12 cellular contexts compared by ENCODE assay signal in genomic region chr9:33820231-33820745, GRCh38. TPM values are rescaled to one million over a fixed set of nuclear protein-coding genes. Genes with fewer than 3 reads are reported as not detected.
A peak's percentile ranks its signal among the peaks of the same experiment; 100 is the strongest.
DNase-seq lines count a peak whose midpoint lies in the region; ATAC-seq, FAIRE-seq and TF ChIP-seq lines count a peak whose summit lies in the region.
"Had no signal": no experiment of that assay in that cellular context is flagged by ENCODE, and none has a peak within 500 bp of the region (broad histone marks: within the 10 kb centered on the region; RNA-seq: fewer than 3 reads in every experiment).

No MANE protein-coding gene starts in this region.

- in situ Hi-C loops in HepG2 (cut with HindIII; ENCODE audit: extremely low pct_ligation_motif_present, low pct_unique_long_range_greater_than_20kb) (no loop called here), GM12878 (cut with MboI) (no loop called here)

- CTCF ChIA-PET in HepG2 (lab: Yijun Ruan, JAX; ENCODE audit: low intra/inter-chr PET ratio, low total read pairs) (no interaction called here), GM12878 (lab: Yijun Ruan, JAX) (interaction anchor here (0.7 kb wide), 1 partner anchor 83 kb away, joined by 3 read pairs; no protein-coding TSS in a partner anchor)

- TF ChIP-seq CTCF in HepG2 (CRISPR knock-in tag; IDR thresholded peaks at IDR 0.05) (no peak), right lobe of liver (IDR thresholded peaks at IDR 0.05) (no peak), GM12878 (IDR thresholded peaks at IDR 0.05 in 2 of 3, conservative IDR thresholded peaks at IDR 0.05 in 1 of 3; ENCODE audit: control insufficient read depth in 2 of 3, extremely low read depth in 1 of 3, insufficient read depth in 1 of 3, low read depth in 3 of 3, low read length in 3 of 3) (no peak), uterus (IDR thresholded peaks at IDR 0.05) (no peak)

- SMC1A ChIA-PET in GM12878 (lab: Charles Lee; ENCODE audit: uncharacterized antibody, unreplicated experiment), result interaction anchor here (0.8 to 1.4 kb wide), 3 partner anchors 14 to 254 kb away, joined by 4 to 5 read pairs (median 4); no protein-coding TSS in a partner anchor

- no peaks in the 10 kb centered on the region; a peak in 1 of 5 replicates for H3K27me3 ChIP-seq in HepG2 (ENCODE audit: control insufficient read depth in 1 of 2, insufficient read depth in 2 of 2, low read length in 2 of 2)
- no peaks in the 10 kb centered on the region for H3K27me3 ChIP-seq in right lobe of liver
- no peaks in the 10 kb centered on the region for H3K27me3 ChIP-seq in GM12878 (replicated peaks in 1 of 2; ENCODE audit: control insufficient read depth in 2 of 2, insufficient read depth in 2 of 2, low read length in 1 of 2)
- H3K27me3 ChIP-seq in uterus, result no peaks in the 10 kb centered on the region

- TF ChIP-seq RAD21 in HepG2 (CRISPR knock-in tag; IDR thresholded peaks at IDR 0.05) (no peak), GM12878 (IDR thresholded peaks at IDR 0.05; ENCODE audit: insufficient read depth, low read depth, low read length) (no peak)

- H3K4me3 ChIP-seq in HepG2 (replicated peaks in 1 of 3; ENCODE audit: insufficient read depth in 1 of 3, low read depth in 2 of 3, low read length in 3 of 3) (peak overlapping the region in 2 of 3 experiments; percentile 81 to 93; a peak in 4 of 6 replicates), right lobe of liver (no peak overlapping the region), GM12878 (peak overlapping the region; percentile 95; the same call in 1 of the 2 replicates), mesodermal cell (ENCODE audit: extremely low read depth, insufficient read depth, low read length, poor library complexity, severe bottlenecking) (peak overlapping the region; percentile 9), uterus (no peak overlapping the region)

- BruUV-seq in HepG2 (replicated peaks; lab: Mats Ljungman, UMichigan) (no TSS peak), GM12878 (replicated peaks; lab: Mats Ljungman, UMichigan) (no TSS peak)

- DNase-seq in HepG2 (ENCODE audit: low spot score), result no peak
- DNase-seq in right lobe of liver, result no peak
- no peak for DNase-seq in GM12878 (ENCODE audit: low read depth, low spot score)
- no peak for DNase-seq in uterus
- DNase-seq in NCI-H1694 treated with DMSO at 0.1 percent for 48 hours (lab: John Stamatoyannopoulos, UW), result no peak
- DNase-seq in activated CD8-positive, alpha-beta memory T cell treated with anti-CD3 and anti-CD28 coated beads, Interleukin-2, amount 50 U/mL, for 4 hours, result no peak
- DNase-seq in stimulated activated CD4-positive, alpha-beta T cell treated with anti-CD3 and anti-CD28 coated beads, Interleukin-2, amount 100 ng/mL, for 48 hours, result no peak
- DNase-seq: activated B cell treated with CpG ODN at 0.5 μM for 24 hours; lower lobe of right lung; NCI-H748 treated with DMSO at 0.1 percent for 48 hours; stimulated activated CD4-positive, alpha-beta T cell treated with anti-CD3 and anti-CD28 coated beads, Interleukin-4, amount 100 ng/mL, for 1 hour had no signal

- H3K27ac ChIP-seq in HepG2 (ENCODE audit: extremely low read length, insufficient read depth, low read length) (no peak overlapping the region), right lobe of liver (no peak overlapping the region), GM12878 (ENCODE audit: control insufficient read depth, insufficient read depth) (no peak overlapping the region), mesodermal cell (ENCODE audit: low read depth, low read length, severe bottlenecking) (no peak overlapping the region), uterus (peak overlapping the region; percentile 99)
- H3K27ac ChIP-seq: lower lobe of right lung had no signal

- no peak for TF ChIP-seq POLR2A in HepG2 (IDR thresholded peaks at IDR 0.05; ENCODE audit: insufficient read depth in 1 of 2, low read depth in 2 of 2, low read length in 2 of 2)
- TF ChIP-seq POLR2A in right lobe of liver (IDR thresholded peaks at IDR 0.05), result no peak
- TF ChIP-seq POLR2A in GM12878 (IDR thresholded peaks at IDR 0.05; ENCODE audit: low read depth, low read length), result no peak
- no peak for TF ChIP-seq POLR2A in uterus (IDR thresholded peaks at IDR 0.05)

- H3K9ac ChIP-seq in HepG2 (ENCODE audit: insufficient read depth, low read depth, low read length) (peak overlapping the region; percentile 30), GM12878 (ENCODE audit: control insufficient read depth, insufficient read depth, low read length) (no peak overlapping the region)

- ATAC-seq in HepG2 (no peak), right lobe of liver (no peak), GM12878 (no peak)
- ATAC-seq: lower lobe of right lung had no signal

- H2AFZ ChIP-seq in HepG2 (ENCODE audit: low read length), result no peak overlapping the region
- H2AFZ ChIP-seq in GM12878 (ENCODE audit: control insufficient read depth, low read depth, low read length), result no peak overlapping the region

- H3K9me3 ChIP-seq in HepG2 (ENCODE audit: low read length) (no peaks in the 10 kb centered on the region), right lobe of liver (no peaks in the 10 kb centered on the region), GM12878 (replicated peaks; ENCODE audit: control insufficient read depth, insufficient read depth, low read length) (no peaks in the 10 kb centered on the region), mesodermal cell (ENCODE audit: control insufficient read depth, low read length) (no peaks in the 10 kb centered on the region), uterus (no peaks in the 10 kb centered on the region)
- H3K9me3 ChIP-seq: lower lobe of right lung had no signal

- TF ChIP-seq EP300 in HepG2 (IDR thresholded peaks at IDR 0.05; ENCODE audit: low read depth in 2 of 2, low read length in 2 of 2) (no peak), HepG2 (CRISPR knock-in tag; IDR thresholded peaks at IDR 0.05; ENCODE audit: borderline replicate concordance) (no peak), GM12878 (IDR thresholded peaks at IDR 0.05; ENCODE audit: borderline replicate concordance in 1 of 2, control insufficient read depth in 1 of 2, low read depth in 2 of 2, low read length in 2 of 2) (no peak)

- FAIRE-seq in HepG2 (lab: Jason Lieb, UNC) (no peak), GM12878 (lab: Jason Lieb, UNC) (no peak)

- RAD21 ChIA-PET in GM12878 (lab: Charles Lee; ENCODE audit: unreplicated experiment), result interaction anchor here (1.3 to 1.6 kb wide), 2 partner anchors 14 to 30 kb away, joined by 3 read pairs; no protein-coding TSS in a partner anchor

- intact Hi-C loops in HepG2 (cut with micrococcal nuclease; ENCODE audit: unreplicated experiment), result no loop called here
- intact Hi-C loops in right lobe of liver (cut with DNase I), result no loop called here
- intact Hi-C loops in GM12878 (cut with micrococcal nuclease; ENCODE audit: unreplicated experiment), result no loop called here
- intact Hi-C loops in uterus (cut with DNase I; ENCODE audit: low total_unique reads), result no loop called here

- H4K20me1 ChIP-seq in HepG2 (ENCODE audit: insufficient read depth, low read length) (peaks cover 29% of the 10 kb centered on the region), GM12878 (ENCODE audit: control insufficient read depth, insufficient read depth) (no peaks in the 10 kb centered on the region)

- WGBS in HepG2 (ENCODE audit: low lambda C conversion rate), result 72% methylated on average over 4 of the region's 4 CpGs
- WGBS in right lobe of liver (ENCODE audit: insufficient coverage, low coverage, low lambda C conversion rate, missing lambda C conversion rate), result 39% methylated on average over 4 of the region's 4 CpGs
- WGBS in GM12878 (ENCODE audit: insufficient coverage, insufficient replicate concordance, low lambda C conversion rate, missing lambda C conversion rate), result 69% methylated on average over 4 of the region's 4 CpGs
- 100% methylated on average over 1 of the region's 4 CpGs for WGBS in mesodermal cell (ENCODE audit: insufficient coverage in 2 of 2), 2 experiments

- H3K4me1 ChIP-seq in HepG2 (ENCODE audit: insufficient read depth, low read length) (peaks cover 36% of the 10 kb centered on the region), right lobe of liver (peaks cover 0 to 31% (median 14%) of the 10 kb centered on the region in 4 donors), GM12878 (ENCODE audit: control insufficient read depth, insufficient read depth, low read length) (peaks cover 20% of the 10 kb centered on the region), mesodermal cell (ENCODE audit: control insufficient read depth, insufficient read depth, low read length, poor library complexity, severe bottlenecking) (peaks cover 7% of the 10 kb centered on the region), uterus (no peaks in the 10 kb centered on the region)

- H3K36me3 ChIP-seq in HepG2 (replicated peaks in 1 of 2; ENCODE audit: control insufficient read depth in 1 of 2, insufficient read depth in 2 of 2, low read length in 2 of 2), result no peaks in the 10 kb centered on the region
- no peaks in the 10 kb centered on the region for H3K36me3 ChIP-seq in right lobe of liver
- no peaks in the 10 kb centered on the region for H3K36me3 ChIP-seq in GM12878 (ENCODE audit: control insufficient read depth in 2 of 2, insufficient read depth in 2 of 2, low read length in 1 of 2)
- peaks cover 27% of the 10 kb centered on the region for H3K36me3 ChIP-seq in mesodermal cell (ENCODE audit: control insufficient read depth, insufficient read depth, low read length)
- no peaks in the 10 kb centered on the region for H3K36me3 ChIP-seq in uterus
- H3K36me3 ChIP-seq: lower lobe of right lung had no signal

- POLR2A ChIA-PET in HepG2 (lab: Yijun Ruan, JAX) (interaction anchor here (1.2 kb wide), 1 partner anchor 253 kb away, joined by 3 read pairs; no protein-coding TSS in a partner anchor), GM12878 (lab: Charles Lee) (interaction anchor here (0.6 kb wide), 1 partner anchor 58 kb away, joined by 3 read pairs; no protein-coding TSS in a partner anchor)

- H3K79me2 ChIP-seq in HepG2 (ENCODE audit: insufficient read depth, low read length), result peaks cover 72% of the 10 kb centered on the region
- H3K79me2 ChIP-seq in GM12878 (ENCODE audit: control insufficient read depth, insufficient read depth, low read length), result peaks cover 76% of the 10 kb centered on the region

- H3K4me2 ChIP-seq in HepG2 (ENCODE audit: low read depth, low read length) (peak overlapping the region; percentile 92), GM12878 (ENCODE audit: control insufficient read depth, insufficient read depth) (peak overlapping the region; percentile 38)

RNA-seq across cellular contexts. Expression of gene UBE2R2, which starts 3.3 kb away (rescaled TPM):
- total RNA-seq in HepG2 (2016; rRNA removed; fragmentation: Illumina TruSeq; extraction: Trizol), result 14.8 and 19.5 TPM in 2 replicates
- 8.2 and 8.4 TPM in 2 replicates for total RNA-seq in HepG2 (2016; cell fraction: cytosol; rRNA removed; fragmentation: Illumina TruSeq; extraction: Trizol; ENCODE audit: low read depth)
- total RNA-seq in HepG2 (2016; cell fraction: insoluble cytoplasmic fraction; rRNA removed; fragmentation: Illumina TruSeq; extraction: Trizol), result 14.3 and 18.8 TPM in 2 replicates
- total RNA-seq in HepG2 (2016; cell fraction: membrane; rRNA removed; fragmentation: Illumina TruSeq; extraction: Trizol), result 23.3 and 24.0 TPM in 2 replicates
- 14.3 and 16.5 TPM in 2 replicates for total RNA-seq in HepG2 (2016; cell fraction: nucleus; rRNA removed; fragmentation: Illumina TruSeq; extraction: Trizol)
- polyA plus RNA-seq in HepG2 (2011; rRNA removed), result 17.2 and 20.9 TPM in 2 replicates
- polyA plus RNA-seq in HepG2 (2011; cell fraction: cytosol; rRNA removed), result 13.0 and 19.2 TPM in 2 replicates
- polyA plus RNA-seq in HepG2 (2011; cell fraction: nucleus; rRNA removed), result 9.8 and 12.5 TPM in 2 replicates
- polyA plus RNA-seq in HepG2 (2012), result 38.4 and 43.1 TPM in 2 replicates
- 13.9 and 16.1 TPM in 2 replicates for polyA plus RNA-seq in HepG2 (2016; cell fraction: cytosol; fragmentation: Illumina TruSeq; extraction: Trizol; ENCODE audit: low read depth)
- 31.1 and 35.9 TPM in 2 replicates for polyA plus RNA-seq in HepG2 (2016; cell fraction: insoluble cytoplasmic fraction; fragmentation: Illumina TruSeq; extraction: Trizol; ENCODE audit: low read depth)
- 27.4 and 28.5 TPM in 2 replicates for polyA plus RNA-seq in HepG2 (2016; cell fraction: membrane; fragmentation: Illumina TruSeq; extraction: Trizol; ENCODE audit: low read depth)
- polyA plus RNA-seq in HepG2 (2016; cell fraction: nucleus; fragmentation: Illumina TruSeq; extraction: Trizol; ENCODE audit: insufficient read depth, low read depth), result 23.2 and 25.6 TPM in 2 replicates
- 14.9 and 19.7 TPM in 2 replicates for polyA minus RNA-seq in HepG2 (2011; rRNA and poly(A)+ RNA removed; ENCODE audit: low replicate concordance)
- polyA minus RNA-seq in HepG2 (2011; cell fraction: cytosol; rRNA and poly(A)+ RNA removed), result 23.7 and 26.6 TPM in 2 replicates
- 27.5 and 27.8 TPM in 2 replicates for polyA minus RNA-seq in HepG2 (2011; cell fraction: nucleus; rRNA and poly(A)+ RNA removed)
- total RNA-seq in right lobe of liver, result 10 to 100 TPM; 21.1 to 27.4 (median 21.8) TPM
- total RNA-seq in GM12878 (2013; cell fraction: nucleolus; rRNA removed), result 26.1 and 27.4 TPM in 2 replicates
- 9.9 and 10.7 TPM in 2 replicates for total RNA-seq in GM12878 (2014; rRNA removed)
- 17.2 and 17.6 TPM in 2 replicates for total RNA-seq in GM12878 (2014; rRNA removed; fragmentation: Illumina TruSeq; extraction: Trizol)
- total RNA-seq in GM12878 (2021), result 32.8 and 33.8 TPM in 2 replicates
- 30.5 TPM for polyA plus RNA-seq in GM12878 (2011; ENCODE audit: low read depth)
- polyA plus RNA-seq in GM12878 (2011; rRNA removed), result 23.5 and 27.1 TPM in 2 replicates
- polyA plus RNA-seq in GM12878 (2011; cell fraction: cytosol; rRNA removed), result 13.3 and 20.0 TPM in 2 replicates
- polyA plus RNA-seq in GM12878 (2011; cell fraction: nucleus; rRNA removed), result 12.4 and 13.9 TPM in 2 replicates
- 34.6 and 39.5 TPM in 2 replicates for polyA plus RNA-seq in GM12878 (2012)
- polyA plus RNA-seq in GM12878 (2014; fragmentation: Illumina TruSeq; extraction: Trizol), result 31.8 and 39.2 TPM in 2 replicates
- polyA plus RNA-seq in GM12878 (2014; fragmentation: Nextera tagmentation; extraction: Ambion mirVana), result 10 to 100 TPM; 11.4 to 17.2 TPM
- polyA plus RNA-seq in GM12878 (2014; rRNA removed), result 17.4 and 18.0 TPM in 2 replicates
- 10 to 100 TPM in 1 of 2 experiments, 1 to 10 TPM in 1; 7.2 to 10.1 TPM for polyA plus RNA-seq in GM12878 (2016; fragmentation: Nextera tagmentation; extraction: Ambion mirVana)
- polyA minus RNA-seq in GM12878 (2011; rRNA and poly(A)+ RNA removed), result 25.9 and 30.6 TPM in 2 replicates
- 14.3 and 15.2 TPM in 2 replicates for polyA minus RNA-seq in GM12878 (2011; cell fraction: cytosol; rRNA and poly(A)+ RNA removed)
- 8.1 and 15.0 TPM in 2 replicates for polyA minus RNA-seq in GM12878 (2011; cell fraction: nucleus; rRNA and poly(A)+ RNA removed)
- polyA plus RNA-seq in mesodermal cell (2013, experiment 1 of 2), result 62.6 TPM
- 61.8 TPM for polyA plus RNA-seq in mesodermal cell (2013, experiment 2 of 2)
- 10 to 100 TPM in 3 of 4 donors, 1 to 10 TPM in 1; 5.4 to 46.9 (median 22.1) TPM for total RNA-seq in uterus

RNA-seq across cellular contexts. Expression of gene PRSS3, which starts 24.9 kb away (rescaled TPM):
- not detected in 2 replicates for total RNA-seq in HepG2 (2016; rRNA removed; fragmentation: Illumina TruSeq; extraction: Trizol)
- total RNA-seq in HepG2 (2016; cell fraction: cytosol; rRNA removed; fragmentation: Illumina TruSeq; extraction: Trizol; ENCODE audit: low read depth), result not detected in 2 replicates
- not detected in 2 replicates for total RNA-seq in HepG2 (2016; cell fraction: insoluble cytoplasmic fraction; rRNA removed; fragmentation: Illumina TruSeq; extraction: Trizol)
- total RNA-seq in HepG2 (2016; cell fraction: membrane; rRNA removed; fragmentation: Illumina TruSeq; extraction: Trizol), result not detected in 2 replicates
- total RNA-seq in HepG2 (2016; cell fraction: nucleus; rRNA removed; fragmentation: Illumina TruSeq; extraction: Trizol), result not detected in 2 replicates
- not detected in 2 replicates for polyA plus RNA-seq in HepG2 (2011; rRNA removed)
- polyA plus RNA-seq in HepG2 (2011; cell fraction: cytosol; rRNA removed), result not detected in 2 replicates
- not detected in 2 replicates for polyA plus RNA-seq in HepG2 (2011; cell fraction: nucleus; rRNA removed)
- polyA plus RNA-seq in HepG2 (2012), result not detected in 2 replicates
- polyA plus RNA-seq in HepG2 (2016; cell fraction: cytosol; fragmentation: Illumina TruSeq; extraction: Trizol; ENCODE audit: low read depth), result not detected in 2 replicates
- not detected in 2 replicates for polyA plus RNA-seq in HepG2 (2016; cell fraction: insoluble cytoplasmic fraction; fragmentation: Illumina TruSeq; extraction: Trizol; ENCODE audit: low read depth)
- not detected in 2 replicates for polyA plus RNA-seq in HepG2 (2016; cell fraction: membrane; fragmentation: Illumina TruSeq; extraction: Trizol; ENCODE audit: low read depth)
- polyA plus RNA-seq in HepG2 (2016; cell fraction: nucleus; fragmentation: Illumina TruSeq; extraction: Trizol; ENCODE audit: insufficient read depth, low read depth), result not detected in 2 replicates
- polyA minus RNA-seq in HepG2 (2011; rRNA and poly(A)+ RNA removed; ENCODE audit: low replicate concordance), result not detected in 2 replicates
- not detected in 2 replicates for polyA minus RNA-seq in HepG2 (2011; cell fraction: cytosol; rRNA and poly(A)+ RNA removed)
- not detected in 2 replicates for polyA minus RNA-seq in HepG2 (2011; cell fraction: nucleus; rRNA and poly(A)+ RNA removed)
- total RNA-seq in right lobe of liver, result 10 to 100 TPM in 1 of 6 experiments, 1 to 10 TPM in 4, under 1 TPM in 1; 0.93 to 18.0 (median 3.8) TPM
- not detected in 2 replicates for total RNA-seq in GM12878 (2013; cell fraction: nucleolus; rRNA removed)
- not detected in 2 replicates for total RNA-seq in GM12878 (2014; rRNA removed)
- not detected in 2 replicates for total RNA-seq in GM12878 (2014; rRNA removed; fragmentation: Illumina TruSeq; extraction: Trizol)
- 0.54 and 0.98 TPM in 2 replicates for total RNA-seq in GM12878 (2021)
- not detected for polyA plus RNA-seq in GM12878 (2011; ENCODE audit: low read depth)
- polyA plus RNA-seq in GM12878 (2011; rRNA removed), result not detected in 2 replicates
- not detected in 2 replicates for polyA plus RNA-seq in GM12878 (2011; cell fraction: cytosol; rRNA removed)
- polyA plus RNA-seq in GM12878 (2011; cell fraction: nucleus; rRNA removed), result not detected in 2 replicates
- polyA plus RNA-seq in GM12878 (2012), result not detected in 2 replicates
- not detected in 2 replicates for polyA plus RNA-seq in GM12878 (2014; fragmentation: Illumina TruSeq; extraction: Trizol)
- polyA plus RNA-seq in GM12878 (2014; fragmentation: Nextera tagmentation; extraction: Ambion mirVana), result not detected
- polyA plus RNA-seq in GM12878 (2014; rRNA removed), result not detected in 2 replicates
- polyA plus RNA-seq in GM12878 (2016; fragmentation: Nextera tagmentation; extraction: Ambion mirVana), result not detected
- not detected in 2 replicates for polyA minus RNA-seq in GM12878 (2011; rRNA and poly(A)+ RNA removed)
- not detected in 2 replicates for polyA minus RNA-seq in GM12878 (2011; cell fraction: cytosol; rRNA and poly(A)+ RNA removed)
- not detected in 2 replicates for polyA minus RNA-seq in GM12878 (2011; cell fraction: nucleus; rRNA and poly(A)+ RNA removed)
- not detected for polyA plus RNA-seq in mesodermal cell (2013, experiment 1 of 2)
- polyA plus RNA-seq in mesodermal cell (2013, experiment 2 of 2), result not detected
- total RNA-seq in uterus, result not detected
- total RNA-seq: activated B cell treated with CpG ODN at 0.5 μM for 24 hours had no signal

Comparison
In these comparisons a context has a peak if more than half of its experiments do, and no peak if none do; other contexts are left out.
1. H3K4me3 ChIP-seq: peak in HepG2 (2 of 3), GM12878 (single experiment) and mesodermal cell (single experiment); none in right lobe of liver (0 of 3) and uterus (0 of 2).
2. H3K27ac ChIP-seq: peak in uterus (2 of 2); none in HepG2 (single experiment), right lobe of liver (0 of 3), GM12878 (single experiment) and mesodermal cell (single experiment).